12 cellular contexts compared by ENCODE assay signal in the genomic region with DNA sequence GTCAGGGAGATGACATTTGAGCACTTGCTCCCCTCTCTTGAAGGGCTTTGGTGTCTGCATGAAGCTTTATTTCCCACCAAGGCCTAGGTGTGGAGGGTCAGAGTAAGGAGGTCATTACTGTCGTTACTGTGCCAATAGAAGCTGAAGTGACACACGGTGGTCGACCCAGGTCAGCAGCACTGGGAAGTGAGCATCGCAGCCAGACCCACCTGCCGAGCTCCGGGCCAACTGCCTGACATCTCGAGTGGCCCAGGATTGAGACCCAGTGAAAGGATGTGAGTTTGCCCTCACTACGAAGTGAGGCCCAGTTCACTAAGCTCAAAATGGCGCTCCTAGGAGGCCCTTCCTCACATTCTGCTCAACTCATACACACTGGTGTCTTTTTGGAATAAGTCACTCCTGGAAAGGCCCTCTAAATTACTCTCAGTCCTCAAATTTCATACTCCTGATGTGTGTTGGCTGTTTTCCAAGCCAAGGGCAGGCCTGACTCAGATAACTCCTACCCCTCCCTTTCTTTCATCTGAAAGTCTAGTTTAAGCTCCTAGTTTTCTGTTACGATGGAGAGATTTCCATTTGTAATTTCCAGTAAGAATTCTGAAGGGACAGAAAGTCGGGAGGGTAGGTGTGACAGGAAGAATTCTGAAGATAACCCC.
DNase-seq lines count a peak whose midpoint lies in the region; ATAC-seq and TF ChIP-seq lines count a peak whose summit lies in the region.
"Had no signal": no experiment of that assay in that cellular context is flagged by ENCODE, and none has a peak within 500 bp of the region (broad histone marks: within the 10 kb centered on the region; RNA-seq: fewer than 3 reads in every experiment).

No MANE protein-coding gene starts in this region.

- TF ChIP-seq POLR2A in Peyer's patch (IDR thresholded peaks at IDR 0.05) = no peak

- H3K36me3 ChIP-seq in RWPE2 (ENCODE audit: low read depth) (peaks cover 5% of the 10 kb centered on the region), Peyer's patch (no peaks in the 10 kb centered on the region)

- H3K9me3 ChIP-seq in AG04450 (ENCODE audit: control insufficient read depth, insufficient read depth, low read length) (no peaks in the 10 kb centered on the region), RWPE2 (ENCODE audit: severe bottlenecking) (no peaks in the 10 kb centered on the region), Peyer's patch (no peaks in the 10 kb centered on the region)
- H3K9me3 ChIP-seq: body of pancreas had no signal

- CTCF ChIA-PET in AG04450 (lab: Charles Lee) = interaction anchor here (0.6 kb wide), 1 partner anchor 274 kb away, joined by 7 read pairs; no protein-coding TSS in a partner anchor

- H3K27me3 ChIP-seq in AG04450 (ENCODE audit: control insufficient read depth, insufficient read depth, low read length) = no peaks in the 10 kb centered on the region
- H3K27me3 ChIP-seq in RWPE2 (ENCODE audit: insufficient read depth, poor library complexity, severe bottlenecking) = no peaks in the 10 kb centered on the region
- no peaks in the 10 kb centered on the region for H3K27me3 ChIP-seq in Peyer's patch
- H3K27me3 ChIP-seq: body of pancreas had no signal

- H3K4me1 ChIP-seq in RWPE2 (ENCODE audit: insufficient read depth, poor library complexity, severe bottlenecking) (peaks cover 22% of the 10 kb centered on the region), Peyer's patch (no peaks in the 10 kb centered on the region)
- H3K4me1 ChIP-seq: body of pancreas had no signal

- TF ChIP-seq CTCF in AG04450 (IDR thresholded peaks at IDR 0.05; ENCODE audit: low read depth, low read length) (no peak), RWPE2 (IDR thresholded peaks at IDR 0.05; ENCODE audit: poor library complexity, severe bottlenecking) (no peak), Peyer's patch (IDR thresholded peaks at IDR 0.05) (no peak)

- H3K27ac ChIP-seq in AG04450 (ENCODE audit: low read depth, low read length) = peak overlapping the region; percentile 40
- H3K27ac ChIP-seq in RWPE2 (ENCODE audit: poor library complexity, severe bottlenecking) = peak overlapping the region; percentile 23
- no peak overlapping the region for H3K27ac ChIP-seq in Peyer's patch
- H3K27ac ChIP-seq: body of pancreas, VCaP had no signal

- POLR2A ChIA-PET in AG04450 (lab: Yijun Ruan, JAX) = interaction anchor here (0.7 kb wide), 1 partner anchor 18 kb away, joined by 4 read pairs; no protein-coding TSS in a partner anchor

- peak; percentile 60 for DNase-seq in AG04450 (ENCODE audit: low read depth, low spot score)
- peak; percentile 46 for DNase-seq in H4 (ENCODE audit: low spot score)
- no peak for DNase-seq in RWPE2 (ENCODE audit: low spot score)
- DNase-seq in fibroblast of peridontal ligament (ENCODE audit: extremely low read depth) = peak; percentile 82
- no peak for DNase-seq in Peyer's patch
- DNase-seq in effector CD4-positive, alpha-beta T cell = no peak
- no peak for DNase-seq in cerebellar nuclear complex (lab: John Stamatoyannopoulos, UW)
- DNase-seq in activated CD4-positive, CD25-positive, alpha-beta regulatory T cell treated with anti-CD3 and anti-CD28 coated beads, Interleukin-2, amount 50 U/mL, for 72 hours = no peak
- DNase-seq: Kasumi-1, left cardiac atrium had no signal

- peak; percentile 77 for ATAC-seq in RWPE2 (ENCODE audit: low read depth)
- ATAC-seq: body of pancreas had no signal

- H3K4me3 ChIP-seq in AG04450 (ENCODE audit: low read depth, low read length) (no peak overlapping the region), RWPE2 (ENCODE audit: severe bottlenecking) (no peak overlapping the region), Peyer's patch (no peak overlapping the region)
- H3K4me3 ChIP-seq: body of pancreas had no signal

Comparison
In these comparisons a context has a peak if more than half of its experiments do, and no peak if none do; other contexts are left out.
1. DNase-seq: peak in AG04450 (single experiment), H4 (single experiment) and fibroblast of peridontal ligament (single experiment); none in RWPE2 (single experiment), Peyer's patch (0 of 3), effector CD4-positive, alpha-beta T cell (single experiment), cerebellar nuclear complex (0 of 2) and activated CD4-positive, CD25-positive, alpha-beta regulatory T cell treated with anti-CD3 and anti-CD28 coated beads, Interleukin-2, amount 50 U/mL, for 72 hours (single experiment).
2. H3K27ac ChIP-seq: peak in AG04450 (single experiment) and RWPE2 (single experiment); none in Peyer's patch (0 of 4).